31 cellular contexts compared by ENCODE assay signal in genomic region chr10:49287689-49288340, GRCh38. TPM values are rescaled to one million over a fixed set of nuclear protein-coding genes. Genes with fewer than 3 reads are reported as not detected.
"Had no signal": no experiment of that assay in that cellular context is flagged by ENCODE, and none has a peak within 500 bp of the region (broad histone marks: within the 10 kb centered on the region; RNA-seq: fewer than 3 reads in every experiment).

No MANE protein-coding gene starts in this region.

- H3K9me3 Mint-ChIP-seq: activated CD4-positive, alpha-beta memory T cell treated with anti-CD3 and anti-CD28 coated beads, Interleukin-2, amount 10 ng/mL, durations not matched to agents 7 days and 5 days; activated CD4-positive, alpha-beta T cell treated with anti-CD3 and anti-CD28 coated beads, Interleukin-2, amount 10 ng/mL, durations not matched to agents 24 days and 14 days; activated T-cell treated with anti-CD3 and anti-CD28 coated beads, Interleukin-2, amount 50 U/mL, for 24 hours; activated T-helper 17 cell treated with anti-CD3 and anti-CD28 coated beads, Interleukin-2, amount 50 U/mL, for 72 hours; naive thymus-derived CD8-positive, alpha-beta T cell; neural progenitor cell; stimulated activated effector memory CD8-positive, alpha-beta T cell treated with anti-CD3 and anti-CD28 coated beads, Interleukin-12 subunit alpha, Interleukin-12 subunit beta, amount 100 ng/mL, for 72 hours; stimulated activated naive CD8-positive, alpha-beta T cell treated with anti-CD3 and anti-CD28 coated beads, Interleukin-15, amount 100 ng/mL, for 72 hours had no signal

- H3K27me3 ChIP-seq: adrenal gland, ascending aorta, brain microvascular endothelial cell, neural progenitor cell, suprapubic skin had no signal

- H3K27ac ChIP-seq: adrenal gland, ascending aorta, brain microvascular endothelial cell, dorsolateral prefrontal cortex, esophagus squamous epithelium, gastroesophageal sphincter, lower lobe of right lung, neural progenitor cell, suprapubic skin, VCaP had no signal

- H3K4me3 ChIP-seq: adrenal gland, ascending aorta, dorsolateral prefrontal cortex, esophagus squamous epithelium, gastroesophageal sphincter, lower lobe of right lung, neural progenitor cell, suprapubic skin had no signal

- H3K4me1 ChIP-seq: adrenal gland, ascending aorta, esophagus squamous epithelium, gastroesophageal sphincter, suprapubic skin had no signal

- H3K36me3 Mint-ChIP-seq: activated naive CD8-positive, alpha-beta T cell; naive thymus-derived CD8-positive, alpha-beta T cell; neural progenitor cell; stimulated activated effector memory CD8-positive, alpha-beta T cell treated with anti-CD3 and anti-CD28 coated beads, Interleukin-12 subunit alpha, Interleukin-12 subunit beta, amount 100 ng/mL, for 72 hours had no signal

- H3K4me3 Mint-ChIP-seq: activated CD4-positive, alpha-beta memory T cell treated with anti-CD3 and anti-CD28 coated beads, Interleukin-2, amount 10 ng/mL, durations not matched to agents 7 days and 5 days; activated CD4-positive, alpha-beta T cell treated with anti-CD3 and anti-CD28 coated beads, Interleukin-2, amount 10 ng/mL, durations not matched to agents 24 days and 14 days; activated naive CD8-positive, alpha-beta T cell; activated T-cell treated with anti-CD3 and anti-CD28 coated beads, Interleukin-2, amount 50 U/mL, for 24 hours; activated T-helper 17 cell treated with anti-CD3 and anti-CD28 coated beads, Interleukin-2, amount 50 U/mL, for 72 hours; naive thymus-derived CD8-positive, alpha-beta T cell; neural progenitor cell; stimulated activated effector memory CD8-positive, alpha-beta T cell treated with anti-CD3 and anti-CD28 coated beads, Interleukin-12 subunit alpha, Interleukin-12 subunit beta, amount 100 ng/mL, for 72 hours; stimulated activated naive CD8-positive, alpha-beta T cell treated with anti-CD3 and anti-CD28 coated beads, Interleukin-15, amount 100 ng/mL, for 72 hours had no signal

- ATAC-seq: activated CD4-positive, CD25-positive, alpha-beta regulatory T cell treated with anti-CD3 and anti-CD28 coated beads, Interleukin-2, amount 50 U/mL, for 24 hours; activated T-helper 17 cell treated with anti-CD3 and anti-CD28 coated beads, Interleukin-2, amount 50 U/mL, for 72 hours; gastroesophageal sphincter; lower lobe of right lung; naive thymus-derived CD8-positive, alpha-beta T cell; stimulated activated effector memory CD8-positive, alpha-beta T cell treated with anti-CD3 and anti-CD28 coated beads, Interleukin-12 subunit alpha, Interleukin-12 subunit beta, amount 100 ng/mL, for 72 hours; stimulated activated naive CD8-positive, alpha-beta T cell treated with anti-CD3 and anti-CD28 coated beads, Interleukin-15, amount 100 ng/mL, for 72 hours had no signal

- H3K9ac ChIP-seq: neural progenitor cell, SK-N-SH had no signal

- H3K27me3 Mint-ChIP-seq: activated T-cell treated with anti-CD3 and anti-CD28 coated beads, Interleukin-2, amount 50 U/mL, for 24 hours had no signal

- H3K4me1 Mint-ChIP-seq: neural progenitor cell; stimulated activated naive CD8-positive, alpha-beta T cell treated with anti-CD3 and anti-CD28 coated beads, Interleukin-15, amount 100 ng/mL, for 72 hours had no signal

- DNase-seq: activated CD4-positive, alpha-beta memory T cell treated with anti-CD3 and anti-CD28 coated beads, Interleukin-2, amount 10 ng/mL, durations not matched to agents 7 days and 5 days; activated CD4-positive, alpha-beta T cell treated with anti-CD3 and anti-CD28 coated beads, Interleukin-2, amount 10 ng/mL, durations not matched to agents 24 days and 14 days; activated naive CD4-positive, alpha-beta T cell; activated T-cell treated with anti-CD3 and anti-CD28 coated beads, Interleukin-2, amount 50 U/mL, for 24 hours; brain microvascular endothelial cell; central memory CD4-positive, alpha-beta T cell; esophagus squamous epithelium; lower lobe of right lung; mesendoderm; naive thymus-derived CD8-positive, alpha-beta T cell; SK-N-SH; small intestine; stimulated activated CD4-positive, alpha-beta T cell treated with anti-CD3 and anti-CD28 coated beads, Interleukin-2, amount 100 ng/mL, for 24 hours; stimulated activated naive CD8-positive, alpha-beta T cell treated with anti-CD3 and anti-CD28 coated beads, Interleukin-15, amount 100 ng/mL, for 72 hours; trophoblast cell had no signal

- FAIRE-seq: colon, islet of Langerhans, small intestine had no signal

- H3K9me3 ChIP-seq: adrenal gland, ascending aorta, esophagus squamous epithelium, gastroesophageal sphincter, lower lobe of right lung, SK-N-SH, suprapubic skin had no signal

- H3K27ac Mint-ChIP-seq: activated CD4-positive, alpha-beta memory T cell treated with anti-CD3 and anti-CD28 coated beads, Interleukin-2, amount 10 ng/mL, durations not matched to agents 7 days and 5 days; activated CD4-positive, alpha-beta T cell treated with anti-CD3 and anti-CD28 coated beads, Interleukin-2, amount 10 ng/mL, durations not matched to agents 24 days and 14 days; activated naive CD8-positive, alpha-beta T cell; activated T-cell treated with anti-CD3 and anti-CD28 coated beads, Interleukin-2, amount 50 U/mL, for 24 hours; activated T-helper 17 cell treated with anti-CD3 and anti-CD28 coated beads, Interleukin-2, amount 50 U/mL, for 72 hours; naive thymus-derived CD8-positive, alpha-beta T cell; neural progenitor cell; progenitor cell of endocrine pancreas; stimulated activated effector memory CD8-positive, alpha-beta T cell treated with anti-CD3 and anti-CD28 coated beads, Interleukin-12 subunit alpha, Interleukin-12 subunit beta, amount 100 ng/mL, for 72 hours had no signal

- H3K36me3 ChIP-seq: adrenal gland, ascending aorta, brain microvascular endothelial cell, esophagus squamous epithelium, gastroesophageal sphincter, lower lobe of right lung, neural progenitor cell, suprapubic skin had no signal

RNA-seq across cellular contexts. Expression of gene C10orf71, which starts 11.2 kb away (rescaled TPM):
- total RNA-seq: activated CD4-positive, alpha-beta memory T cell treated with anti-CD3 and anti-CD28 coated beads, Interleukin-2, amount 10 ng/mL, durations not matched to agents 7 days and 5 days; activated CD4-positive, alpha-beta T cell treated with anti-CD3 and anti-CD28 coated beads, Interleukin-2, amount 10 ng/mL, durations not matched to agents 24 days and 14 days; activated T-helper 17 cell treated with anti-CD3 and anti-CD28 coated beads, Interleukin-2, amount 50 U/mL, for 72 hours; ascending aorta; lower lobe of right lung; naive thymus-derived CD8-positive, alpha-beta T cell; osteoblast; progenitor cell of endocrine pancreas; suprapubic skin; T-helper 2 cell treated with Interferon-gamma antibody and Interleukin-4, amounts not matched to agents 100 ng/mL and 5 ng/mL, for 36 hours had no signal
- polyA plus RNA-seq: naive thymus-derived CD8-positive, alpha-beta T cell; SK-N-SH had no signal
